In genomic region chr5:62326702-62327101, GRCh38 we compare ENCODE assay signal across 18 cellular contexts. TPM values are rescaled to one million over a fixed set of nuclear protein-coding genes. Genes with fewer than 3 reads are reported as not detected.
A peak's percentile ranks its signal among the peaks of the same experiment; 100 is the strongest.
DNase-seq lines count a peak whose midpoint lies in the region; ATAC-seq, FAIRE-seq and TF ChIP-seq lines count a peak whose summit lies in the region.
"Had no signal": no experiment of that assay in that cellular context is flagged by ENCODE, and none has a peak within 500 bp of the region (broad histone marks: within the 10 kb centered on the region; RNA-seq: fewer than 3 reads in every experiment).

No MANE protein-coding gene starts in this region.

- peaks cover 6% of the 10 kb centered on the region; the same call in 1 of the 2 replicates for H3K79me1 ChIP-seq in H1 (ENCODE audit: low read depth, low read length)

- no peak overlapping the region for H3K4me3 ChIP-seq in H1 (ENCODE audit: extremely low read depth in 1 of 4, insufficient read depth in 2 of 4, low read depth in 3 of 4, low read length in 4 of 4)
- H3K4me3 ChIP-seq: esophagus squamous epithelium, PC-9, right atrium auricular region had no signal

- no peak for TF ChIP-seq POLR2A in H1 (IDR thresholded peaks at IDR 0.05; ENCODE audit: control extremely low read depth in 1 of 2, low read depth in 2 of 2, low read length in 2 of 2)

- H3K4me2 ChIP-seq in H1 (ENCODE audit: insufficient read depth in 1 of 2, low read depth in 2 of 2, low read length in 2 of 2), result no peak overlapping the region
- H3K4me2 ChIP-seq: PC-9 had no signal

- no peak overlapping the region for H2AK5ac ChIP-seq in H1 (ENCODE audit: low read depth, low read length)

- no peak for FAIRE-seq in H1 (lab: Jason Lieb, UNC)
- FAIRE-seq: G401.6, islet of Langerhans had no signal

- H4K20me1 ChIP-seq in H1 (replicated peaks in 1 of 2; ENCODE audit: control insufficient read depth in 1 of 2, insufficient read depth in 2 of 2, low read length in 2 of 2), result peaks cover 8 to 10% of the 10 kb centered on the region in 2 experiments

- peaks cover 0 to 3% (median under 1%) of the 10 kb centered on the region in 4 experiments; a peak in 3 of 7 replicates for H3K4me1 ChIP-seq in H1 (replicated peaks in 1 of 4; ENCODE audit: control insufficient read depth in 3 of 4, insufficient read depth in 4 of 4, low read length in 3 of 4)
- H3K4me1 ChIP-seq: right atrium auricular region had no signal

- CTCF ChIA-PET in H1 (lab: Charles Lee; ENCODE audit: partially characterized antibody), result interaction anchor here (1.1 kb wide), 1 partner anchor 14 kb away, joined by 3 read pairs; no protein-coding TSS in a partner anchor

- no peak overlapping the region for H2BK12ac ChIP-seq in H1 (ENCODE audit: low read depth, low read length)

- H3K36me3 Mint-ChIP-seq in activated naive CD4-positive, alpha-beta T cell treated with anti-CD3 and anti-CD28 coated beads, Interleukin-2, amount 50 U/mL, for 24 hours, result peaks cover 4% of the 10 kb centered on the region
- H3K36me3 Mint-ChIP-seq in T-helper 17 cell (ENCODE audit: low read depth), result no peaks in the 10 kb centered on the region
- peaks cover 52% of the 10 kb centered on the region for H3K36me3 Mint-ChIP-seq in stimulated activated naive CD8-positive, alpha-beta T cell treated with anti-CD3 and anti-CD28 coated beads, Interleukin-15, Interleukin-2, amounts not matched to agents 100 ng/mL and 50 ng/mL, for 24 hours (ENCODE audit: low read depth)

- no peaks in the 10 kb centered on the region for H3K27me3 Mint-ChIP-seq in activated naive CD4-positive, alpha-beta T cell treated with anti-CD3 and anti-CD28 coated beads, Interleukin-2, amount 50 U/mL, for 24 hours
- H3K27me3 Mint-ChIP-seq in T-helper 17 cell, result no peaks in the 10 kb centered on the region
- H3K27me3 Mint-ChIP-seq in stimulated activated naive CD8-positive, alpha-beta T cell treated with anti-CD3 and anti-CD28 coated beads, Interleukin-15, Interleukin-2, amounts not matched to agents 100 ng/mL and 50 ng/mL, for 24 hours, result no peaks in the 10 kb centered on the region

- no peak overlapping the region for H4K8ac ChIP-seq in H1 (ENCODE audit: extremely low read depth, insufficient read depth, low read length)

- H3K27me3 ChIP-seq in H1 (replicated peaks in 1 of 4; ENCODE audit: control insufficient read depth in 3 of 4, extremely low read depth in 1 of 4, insufficient read depth in 3 of 4, low read length in 3 of 4), result no peaks in the 10 kb centered on the region
- H3K27me3 ChIP-seq: esophagus squamous epithelium, right atrium auricular region had no signal

- peak overlapping the region; percentile 66 for H3K27ac Mint-ChIP-seq in activated naive CD4-positive, alpha-beta T cell treated with anti-CD3 and anti-CD28 coated beads, Interleukin-2, amount 50 U/mL, for 24 hours
- H3K27ac Mint-ChIP-seq in T-helper 17 cell, result peak overlapping the region; percentile 86
- H3K27ac Mint-ChIP-seq in stimulated activated naive CD8-positive, alpha-beta T cell treated with anti-CD3 and anti-CD28 coated beads, Interleukin-15, Interleukin-2, amounts not matched to agents 100 ng/mL and 50 ng/mL, for 24 hours, result peak overlapping the region; percentile 71

- no peak overlapping the region for H3K23ac ChIP-seq in H1 (ENCODE audit: insufficient read length)

- H3K27ac ChIP-seq in H1 (ENCODE audit: low read depth, low read length), result no peak overlapping the region
- H3K27ac ChIP-seq: esophagus squamous epithelium, PC-9, right atrium auricular region had no signal

- no peaks in the 10 kb centered on the region for H3K9me3 Mint-ChIP-seq in activated naive CD4-positive, alpha-beta T cell treated with anti-CD3 and anti-CD28 coated beads, Interleukin-2, amount 50 U/mL, for 24 hours
- H3K9me3 Mint-ChIP-seq in stimulated activated naive CD8-positive, alpha-beta T cell treated with anti-CD3 and anti-CD28 coated beads, Interleukin-15, Interleukin-2, amounts not matched to agents 100 ng/mL and 50 ng/mL, for 24 hours, result no peaks in the 10 kb centered on the region

- no peak overlapping the region for H4K5ac ChIP-seq in H1 (ENCODE audit: insufficient read length, low read depth, low read length)

- WGBS in H1 (ENCODE audit: extremely low coverage in 1 of 2, insufficient coverage in 1 of 2, insufficient read length in 1 of 2, insufficient replicate concordance in 2 of 2, low coverage in 1 of 2, low lambda C conversion rate in 2 of 2, missing lambda C conversion rate in 1 of 2), 2 experiments, result 94% methylated on average over 4 of the region's 4 CpGs; no CpG with 5 or more reads in 1 of the 2 experiments

- no peak for DNase-seq in activated naive CD4-positive, alpha-beta T cell (lab: John Stamatoyannopoulos, UW)
- no peak for DNase-seq in T-helper 17 cell
- DNase-seq in H1 (ENCODE audit: low read depth in 1 of 2, low spot score in 2 of 2), result no peak
- DNase-seq in NCI-H1417 treated with DMSO at 0.1 percent for 48 hours (lab: John Stamatoyannopoulos, UW), result no peak
- no peak for DNase-seq in GM19238 (ENCODE audit: insufficient read length, low spot score)
- DNase-seq: activated naive CD4-positive, alpha-beta T cell treated with Interleukin-2 at 50 U/mL for 16 hours; esophagus squamous epithelium; HCEC 1CT; MM.1S; NCI-H2029 treated with DMSO at 0.1 percent for 48 hours; NCI-H69; PC-9 had no signal

- H3K14ac ChIP-seq in H1 (ENCODE audit: insufficient read length), result no peak overlapping the region

- no peak overlapping the region for H3K4ac ChIP-seq in H1 (replicated peaks; ENCODE audit: insufficient read length, low read depth, low read length)

- H3K18ac ChIP-seq in H1 (ENCODE audit: extremely low read depth, low read length), result no peak overlapping the region

- no peaks in the 10 kb centered on the region for H3K9me3 ChIP-seq in T-helper 17 cell (ENCODE audit: control insufficient read depth, low read length, poor library complexity, severe bottlenecking)
- H3K9me3 ChIP-seq in H1 (ENCODE audit: insufficient read depth in 2 of 2, low read depth in 1 of 2, low read length in 1 of 2), result no peaks in the 10 kb centered on the region
- H3K9me3 ChIP-seq: esophagus squamous epithelium, right atrium auricular region had no signal

- ATAC-seq in T-helper 17 cell (no peak), GM21717 (IDR thresholded peaks at IDR 0.05; ENCODE audit: unreplicated experiment) (no peak)

- H3K36me3 ChIP-seq in H1 (ENCODE audit: control insufficient read depth in 2 of 4, insufficient read depth in 4 of 4, low read length in 3 of 4), result no peaks in the 10 kb centered on the region; a peak in 1 of 8 replicates
- H3K36me3 ChIP-seq: right atrium auricular region had no signal

- no peak overlapping the region for H2BK120ac ChIP-seq in H1 (replicated peaks; ENCODE audit: low read depth, low read length)

- TF ChIP-seq CTCF in H1 (IDR thresholded peaks at IDR 0.05; ENCODE audit: control extremely low read depth in 1 of 3, insufficient read depth in 1 of 3, low read depth in 1 of 3, low read length in 3 of 3), result no peak

- no peak overlapping the region for H4K91ac ChIP-seq in H1 (replicated peaks; ENCODE audit: insufficient read length, low read length)

- H2BK5ac ChIP-seq in H1 (ENCODE audit: low read depth, low read length), result no peak overlapping the region

- H2BK20ac ChIP-seq in H1 (ENCODE audit: low read length), result no peak overlapping the region

- no peak overlapping the region for H3K56ac ChIP-seq in H1 (replicated peaks; ENCODE audit: insufficient read length, low read depth, low read length)

- POLR2A ChIA-PET in H1 (lab: Charles Lee; ENCODE audit: partially characterized antibody), result no interaction called here

- H2BK15ac ChIP-seq in H1 (ENCODE audit: low read length), result no peak overlapping the region

- no peaks in the 10 kb centered on the region for H3K23me2 ChIP-seq in H1 (ENCODE audit: low read depth, low read length)

- H3K4me1 Mint-ChIP-seq in activated naive CD4-positive, alpha-beta T cell treated with anti-CD3 and anti-CD28 coated beads, Interleukin-2, amount 50 U/mL, for 24 hours, result peaks cover 88% of the 10 kb centered on the region
- peaks cover 36% of the 10 kb centered on the region for H3K4me1 Mint-ChIP-seq in T-helper 17 cell
- peaks cover 88% of the 10 kb centered on the region for H3K4me1 Mint-ChIP-seq in stimulated activated naive CD8-positive, alpha-beta T cell treated with anti-CD3 and anti-CD28 coated beads, Interleukin-15, Interleukin-2, amounts not matched to agents 100 ng/mL and 50 ng/mL, for 24 hours (ENCODE audit: low read depth)

- no peak for TF ChIP-seq EP300 in H1 (IDR thresholded peaks at IDR 0.05; ENCODE audit: borderline replicate concordance in 1 of 2, low read depth in 2 of 2, low read length in 2 of 2)

- no peak overlapping the region for H3K9ac ChIP-seq in H1 (replicated peaks in 1 of 4; ENCODE audit: extremely low read depth in 1 of 4, low read depth in 3 of 4, low read length in 3 of 4)

- no peak overlapping the region for H2AFZ ChIP-seq in H1 (ENCODE audit: low read length)
- H2AFZ ChIP-seq: PC-9 had no signal

- no peak for TF ChIP-seq RAD21 in H1 (IDR thresholded peaks at IDR 0.05 in 1 of 2, conservative IDR thresholded peaks at IDR 0.05 in 1 of 2; ENCODE audit: low read depth in 2 of 2, low read length in 2 of 2)

- peaks cover under 1 to 94% of the 10 kb centered on the region in 2 experiments; a peak in 3 of 4 replicates for H3K79me2 ChIP-seq in H1 (ENCODE audit: control insufficient read depth in 1 of 2, insufficient read depth in 2 of 2, low read length in 2 of 2)

- H3K4me3 Mint-ChIP-seq in activated naive CD4-positive, alpha-beta T cell treated with anti-CD3 and anti-CD28 coated beads, Interleukin-2, amount 50 U/mL, for 24 hours, result no peak overlapping the region
- H3K4me3 Mint-ChIP-seq in T-helper 17 cell, result peak overlapping the region; percentile 62
- H3K4me3 Mint-ChIP-seq in stimulated activated naive CD8-positive, alpha-beta T cell treated with anti-CD3 and anti-CD28 coated beads, Interleukin-15, Interleukin-2, amounts not matched to agents 100 ng/mL and 50 ng/mL, for 24 hours, result no peak overlapping the region

TF ChIP-seq in H1, 55 proteins besides CTCF, POLR2A, EP300 and RAD21 (continues in another document):
- TF ChIP-seq GTF2F1 (IDR thresholded peaks at IDR 0.05; ENCODE audit: borderline replicate concordance, low read depth, low read length), result 0 out of 2 replicates have a peak, but pooled peaks have one; percentile 5
- no peak for TF ChIP-seq CBX8 (IDR thresholded peaks at IDR 0.05; ENCODE audit: borderline replicate concordance, low read depth, low read length)
- TF ChIP-seq SIN3A (conservative IDR thresholded peaks at IDR 0.05 in 1 of 2, IDR thresholded peaks at IDR 0.05 in 1 of 2; ENCODE audit: low read depth in 1 of 2, low read length in 2 of 2), result no peak

RNA-seq across cellular contexts. Expression of gene KIF2A, which starts 20.7 kb away (rescaled TPM):
- total RNA-seq in T-helper 17 cell, result 100 to 1,000 TPM in 1 of 2 donors, 10 to 100 TPM in 1; 93.5 to 158 TPM
- 92.4 and 97.1 TPM in 2 replicates for total RNA-seq in H1 (2021; fragmentation: NEBNext Ultra II Directional; extraction: Animal tissue kit (Norgen Biotek cat#: 25700))
- polyA plus RNA-seq in H1 (2011; rRNA removed), result 13.1 and 18.4 TPM in 2 replicates
- 28.5 TPM for polyA plus RNA-seq in H1 (2011; cell fraction: cytosol; rRNA removed)
- polyA plus RNA-seq in H1 (2011; cell fraction: nucleus; rRNA removed), result 12.2 TPM
- polyA plus RNA-seq in H1 (2012, experiment 1 of 2), result 32.4 to 65.8 TPM (median 42.2 TPM) in 4 replicates
- 4.1 TPM for polyA plus RNA-seq in H1 (2012, experiment 2 of 2)
- 78.1 TPM for polyA plus RNA-seq in H1 (2013, experiment 1 of 2)
- polyA plus RNA-seq in H1 (2013, experiment 2 of 2), result 76.4 TPM
- polyA minus RNA-seq in H1 (2011; rRNA and poly(A)+ RNA removed), result 47.7 and 66.5 TPM in 2 replicates
- polyA minus RNA-seq in H1 (2011; cell fraction: cytosol; rRNA and poly(A)+ RNA removed), result 37.7 TPM
- 123 TPM for polyA minus RNA-seq in H1 (2011; cell fraction: nucleus; rRNA and poly(A)+ RNA removed)
